In genomic region chr14:50831704-50832130, GRCh38 we compare ENCODE assay signal across 8 cellular contexts. TPM values are rescaled to one million over a fixed set of nuclear protein-coding genes. Genes with fewer than 3 reads are reported as not detected.
DNase-seq lines count a peak whose midpoint lies in the region; ATAC-seq, FAIRE-seq and TF ChIP-seq lines count a peak whose summit lies in the region.

No MANE protein-coding gene starts in this region.

- TF ChIP-seq EP300 in suprapubic skin (IDR thresholded peaks at IDR 0.05) = no peak

- peaks cover 5 to 7% of the 10 kb centered on the region in 2 donors for H3K36me3 Mint-ChIP-seq in activated T-cell treated with anti-CD3 and anti-CD28 coated beads, Interleukin-2, amount 50 U/mL, for 72 hours (ENCODE audit: insufficient read depth in 2 of 2)

- peak overlapping the region; percentile 94 to 95 for H3K4me3 Mint-ChIP-seq in activated T-cell treated with anti-CD3 and anti-CD28 coated beads, Interleukin-2, amount 50 U/mL, for 72 hours

- no peak for FAIRE-seq in HTR-8/SVneo (lab: Jason Lieb, UNC)

- peaks cover 67% of the 10 kb centered on the region for H3K4me1 Mint-ChIP-seq in activated T-cell treated with anti-CD3 and anti-CD28 coated beads, Interleukin-2, amount 50 U/mL, for 72 hours (ENCODE audit: low read depth)

- TF ChIP-seq CTCF in adrenal gland (IDR thresholded peaks at IDR 0.05) = no peak
- TF ChIP-seq CTCF in suprapubic skin (IDR thresholded peaks at IDR 0.05) = no peak

- H3K27ac Mint-ChIP-seq in activated T-cell treated with anti-CD3 and anti-CD28 coated beads, Interleukin-2, amount 50 U/mL, for 72 hours = peak overlapping the region; percentile 75

- no peaks in the 10 kb centered on the region for H3K9me3 ChIP-seq in adrenal gland (replicated peaks in 1 of 3)
- no peaks in the 10 kb centered on the region for H3K9me3 ChIP-seq in suprapubic skin

- WGBS in adrenal gland, 4 donors = 2 to 4% (median 3%) methylated on average over 11 of the region's 11 CpGs
- WGBS in suprapubic skin = 6% methylated on average over 11 of the region's 11 CpGs

- H3K4me1 ChIP-seq in adrenal gland (replicated peaks in 1 of 2) = peaks cover 4 to 30% of the 10 kb centered on the region in 2 donors
- H3K4me1 ChIP-seq in suprapubic skin = peaks cover 23% of the 10 kb centered on the region

- H3K27ac ChIP-seq in adrenal gland (peak overlapping the region in 4 of 5 donors; percentile 43 to 93 (median 82)), layer of hippocampus (ENCODE audit: low read depth, low read length) (peak overlapping the region; percentile 75), suprapubic skin (peak overlapping the region; percentile 90)

- peaks cover 13% of the 10 kb centered on the region for H3K27me3 Mint-ChIP-seq in activated T-cell treated with anti-CD3 and anti-CD28 coated beads, Interleukin-2, amount 50 U/mL, for 72 hours (ENCODE audit: low read depth)

- no peaks in the 10 kb centered on the region for H3K9me3 Mint-ChIP-seq in activated T-cell treated with anti-CD3 and anti-CD28 coated beads, Interleukin-2, amount 50 U/mL, for 72 hours

- TF ChIP-seq POLR2A in adrenal gland (IDR thresholded peaks at IDR 0.05) (no peak), suprapubic skin (IDR thresholded peaks at IDR 0.05) (no peak)

- intact Hi-C loops in adrenal gland (cut with DNase I) = no loop called here

- H3K27me3 ChIP-seq in adrenal gland = no peaks in the 10 kb centered on the region
- no peaks in the 10 kb centered on the region for H3K27me3 ChIP-seq in layer of hippocampus (ENCODE audit: control insufficient read depth, insufficient read depth, low read length)
- H3K27me3 ChIP-seq in suprapubic skin = no peaks in the 10 kb centered on the region

- no peak for ATAC-seq in activated T-cell treated with anti-CD3 and anti-CD28 coated beads, Interleukin-2, amount 50 U/mL, for 72 hours (replicated peaks in 1 of 2)

- H3K36me3 ChIP-seq in adrenal gland (replicated peaks in 1 of 2) (no peaks in the 10 kb centered on the region), suprapubic skin (no peaks in the 10 kb centered on the region)

- H3K4me3 ChIP-seq in adrenal gland (peak overlapping the region; percentile 11 to 95 (median 83)), suprapubic skin (peak overlapping the region; percentile 73)

- DNase-seq in activated T-cell treated with anti-CD3 and anti-CD28 coated beads, Interleukin-2, amount 50 U/mL, for 72 hours = no peak
- no peak for DNase-seq in activated T-cell treated with anti-CD3 and anti-CD28 coated beads for 4 hours
- peak in 3 of 7 donors; percentile 15 to 29 (median 26) for DNase-seq in adrenal gland
- DNase-seq in suprapubic skin (ENCODE audit: low spot score in 2 of 2) = no peak
- DNase-seq in HTR-8/SVneo (ENCODE audit: insufficient read length, low spot score) = no peak
- DNase-seq in NCI-H2081 treated with DMSO at 0.1 percent for 48 hours (lab: John Stamatoyannopoulos, UW) = no peak
- no peak for DNase-seq in islet precursor cell

RNA-seq across cellular contexts. Expression of gene NIN, which starts 0.8 kb away (rescaled TPM):
- 10 to 100 TPM; 46.1 to 60.0 TPM for total RNA-seq in activated T-cell treated with anti-CD3 and anti-CD28 coated beads, Interleukin-2, amount 50 U/mL, for 72 hours
- total RNA-seq in adrenal gland = 10 to 100 TPM; 13.5 to 22.4 (median 19.5) TPM
- polyA plus RNA-seq in adrenal gland = 1 to 10 TPM; 3.0 to 8.7 (median 6.8) TPM
- total RNA-seq in suprapubic skin = 10 to 100 TPM; 22.7 to 48.2 (median 36.8) TPM

RNA-seq across cellular contexts. Expression of gene ABHD12B, which starts 40.1 kb away (rescaled TPM):
- not detected for total RNA-seq in activated T-cell treated with anti-CD3 and anti-CD28 coated beads, Interleukin-2, amount 50 U/mL, for 72 hours
- total RNA-seq in adrenal gland = under 1 TPM in 3 of 8 donors, not detected in 5; 0.34 to 0.46 (median 0.39) TPM
- polyA plus RNA-seq in adrenal gland = under 1 TPM in 2 of 3 donors, not detected in 1; 0.10 to 0.42 TPM
- 10 to 100 TPM in 3 of 4 donors, 1 to 10 TPM in 1; 9.1 to 32.0 (median 25.2) TPM for total RNA-seq in suprapubic skin

Comparison
In these comparisons a context has a peak if more than half of its experiments do, and no peak if none do; other contexts are left out.
1. RNA of gene ABHD12B, which starts 40.1 kb away (total RNA-seq): 9.1 to 32.0 TPM in suprapubic skin; 0.34 to 0.46 TPM in adrenal gland and not detected in activated T-cell treated with anti-CD3 and anti-CD28 coated beads, Interleukin-2, amount 50 U/mL, for 72 hours; every median in the first group is over 4 times any median in the second.
2. Peak in every context shown above with its lines, with median percentiles within 50 percentile points of each other: H3K27ac ChIP-seq.